In the genomic region with DNA sequence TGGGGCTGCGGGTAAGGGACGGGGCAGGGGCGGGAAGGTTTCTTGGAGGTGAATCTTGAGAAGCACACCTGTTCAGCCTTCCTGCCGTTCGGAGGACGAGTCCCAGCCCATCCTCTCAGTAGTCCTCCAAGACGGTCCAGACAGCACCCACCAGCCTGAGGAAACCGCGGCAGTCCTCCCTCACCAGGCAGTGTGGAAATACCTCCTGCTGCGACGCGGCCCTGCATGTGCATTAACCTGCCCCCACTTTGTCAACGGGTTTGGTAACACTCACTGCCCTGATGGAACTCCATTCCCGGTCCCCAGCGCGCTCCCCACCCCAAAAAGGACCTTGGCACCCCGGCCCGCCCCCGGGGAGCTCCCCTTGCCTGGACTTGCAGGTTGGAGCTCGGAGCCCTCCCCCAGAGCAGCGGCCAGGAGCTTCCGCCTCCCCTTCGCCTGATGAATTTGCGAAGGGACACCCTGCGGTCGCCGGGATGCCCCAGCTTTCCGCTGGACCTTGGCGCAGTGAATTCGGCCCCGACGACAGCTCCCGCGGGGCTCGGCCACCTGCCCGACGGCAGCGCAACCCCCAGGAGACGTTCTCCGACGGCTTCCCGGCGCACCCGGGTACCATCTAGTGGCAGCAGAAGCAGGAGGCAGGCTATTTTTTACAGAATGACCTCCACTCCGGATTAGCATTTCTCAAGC, we compare ENCODE assay signal across 9 cellular contexts. TPM values are rescaled to one million over a fixed set of nuclear protein-coding genes. Genes with fewer than 3 reads are reported as not detected.
DNase-seq lines count a peak whose midpoint lies in the region; ATAC-seq, FAIRE-seq and TF ChIP-seq lines count a peak whose summit lies in the region.
"Had no signal": no experiment of that assay in that cellular context is flagged by ENCODE, and none has a peak within 500 bp of the region (broad histone marks: within the 10 kb centered on the region; RNA-seq: fewer than 3 reads in every experiment).

No MANE protein-coding gene starts in this region.

- no peak overlapping the region for H3K27ac Mint-ChIP-seq in central memory CD8-positive, alpha-beta T cell (ENCODE audit: low read depth)
- H3K27ac Mint-ChIP-seq in mesothelial cell of epicardium = no peak overlapping the region

- no peak overlapping the region for H3K4me2 ChIP-seq in HepG2 (ENCODE audit: low read depth, low read length)
- H3K4me2 ChIP-seq: KMS-11 had no signal

- no peak overlapping the region for H3K4me3 Mint-ChIP-seq in central memory CD8-positive, alpha-beta T cell
- H3K4me3 Mint-ChIP-seq in mesothelial cell of epicardium = no peak overlapping the region

- peaks cover 4% of the 10 kb centered on the region for H3K36me3 Mint-ChIP-seq in central memory CD8-positive, alpha-beta T cell (ENCODE audit: insufficient read depth)
- no peaks in the 10 kb centered on the region for H3K36me3 Mint-ChIP-seq in mesothelial cell of epicardium

- CTCF ChIA-PET in HepG2 (lab: Yijun Ruan, JAX; ENCODE audit: low intra/inter-chr PET ratio, low total read pairs) = interaction anchor here (1.1 kb wide), 1 partner anchor 99 kb away, joined by 3 read pairs; no protein-coding TSS in a partner anchor

- no TSS peak for BruUV-seq in HepG2 (replicated peaks; lab: Mats Ljungman, UMichigan)

- peaks cover 6% of the 10 kb centered on the region for H3K4me1 Mint-ChIP-seq in central memory CD8-positive, alpha-beta T cell
- no peaks in the 10 kb centered on the region for H3K4me1 Mint-ChIP-seq in mesothelial cell of epicardium

- H3K9me3 ChIP-seq in HepG2 (ENCODE audit: low read length) = no peaks in the 10 kb centered on the region

- POLR2A ChIA-PET in HepG2 (lab: Yijun Ruan, JAX) = no interaction called here

- in situ Hi-C loops in HepG2 (cut with HindIII; ENCODE audit: extremely low pct_ligation_motif_present, low pct_unique_long_range_greater_than_20kb) = no loop called here

- no peaks in the 10 kb centered on the region for H4K20me1 ChIP-seq in HepG2 (ENCODE audit: insufficient read depth, low read length)

- no peak for TF ChIP-seq POLR2A in HepG2 (IDR thresholded peaks at IDR 0.05; ENCODE audit: insufficient read depth in 1 of 2, low read depth in 2 of 2, low read length in 2 of 2)

- H3K36me3 ChIP-seq in HepG2 (replicated peaks in 1 of 2; ENCODE audit: control insufficient read depth in 1 of 2, insufficient read depth in 2 of 2, low read length in 2 of 2) = no peaks in the 10 kb centered on the region

- H3K27me3 Mint-ChIP-seq in central memory CD8-positive, alpha-beta T cell = peaks cover 31% of the 10 kb centered on the region
- H3K27me3 Mint-ChIP-seq in mesothelial cell of epicardium (ENCODE audit: low read depth) = peaks cover 77% of the 10 kb centered on the region

- no peak overlapping the region for H2AFZ ChIP-seq in HepG2 (ENCODE audit: low read length)

- no peak for FAIRE-seq in HepG2 (lab: Jason Lieb, UNC)

- TF ChIP-seq EP300 in HepG2 (IDR thresholded peaks at IDR 0.05; ENCODE audit: low read depth in 2 of 2, low read length in 2 of 2) (no peak), HepG2 (CRISPR knock-in tag; IDR thresholded peaks at IDR 0.05; ENCODE audit: borderline replicate concordance) (no peak)

- WGBS in HepG2 (ENCODE audit: low lambda C conversion rate) = 47% methylated on average over 22 of the region's 45 CpGs

- H3K9ac ChIP-seq in HepG2 (ENCODE audit: insufficient read depth, low read depth, low read length) = no peak overlapping the region
- H3K9ac ChIP-seq: KMS-11 had no signal

- H3K27me3 ChIP-seq in HepG2 (ENCODE audit: control insufficient read depth in 1 of 2, insufficient read depth in 2 of 2, low read length in 2 of 2) = no peaks in the 10 kb centered on the region

- no peaks in the 10 kb centered on the region for H3K79me2 ChIP-seq in HepG2 (ENCODE audit: insufficient read depth, low read length)

- peak; percentile 77 for ATAC-seq in HG02943 (IDR thresholded peaks at IDR 0.05; ENCODE audit: low read depth, unreplicated experiment)
- peak; percentile 71 to 73 for ATAC-seq in activated CD4-positive, CD25-positive, alpha-beta regulatory T cell treated with anti-CD3 and anti-CD28 coated beads, Interleukin-2, amount 50 U/mL, for 24 hours
- ATAC-seq in central memory CD8-positive, alpha-beta T cell (replicated peaks; ENCODE audit: extremely low read depth, poor library complexity, severe bottlenecking) = peak; percentile 46
- peak; percentile 90 for ATAC-seq in HepG2

- H3K27ac ChIP-seq in HepG2 (ENCODE audit: extremely low read length, insufficient read depth, low read length) = no peak overlapping the region
- H3K27ac ChIP-seq: KMS-11 had no signal

- intact Hi-C loops in HepG2 (cut with micrococcal nuclease; ENCODE audit: unreplicated experiment) = loop anchor here (1.0 kb wide), 1 partner anchor 105 kb away; no protein-coding TSS in a partner anchor

- H3K4me3 ChIP-seq in HepG2 (replicated peaks in 1 of 3; ENCODE audit: insufficient read depth in 1 of 3, low read depth in 2 of 3, low read length in 3 of 3) = no peak overlapping the region

- TF ChIP-seq CTCF in HepG2 (CRISPR knock-in tag; IDR thresholded peaks at IDR 0.05) = peak; percentile 61
- TF ChIP-seq CTCF in mesothelial cell of epicardium (IDR thresholded peaks at IDR 0.05; ENCODE audit: unreplicated experiment) = no peak

- TF ChIP-seq RAD21 in HepG2 (CRISPR knock-in tag; IDR thresholded peaks at IDR 0.05) = peak; percentile 39; the same call in 1 of the 2 replicates

- DNase-seq in ELR (ENCODE audit: low read depth) = peak; percentile 24
- no peak for DNase-seq in central memory CD8-positive, alpha-beta T cell (ENCODE audit: low spot score in 2 of 2)
- no peak for DNase-seq in HepG2 (ENCODE audit: low spot score)
- DNase-seq in stimulated activated CD8-positive, alpha-beta memory T cell treated with anti-CD3 and anti-CD28 coated beads, Interleukin-2, amount 100 ng/mL, for 1 hour (ENCODE audit: low read depth in 2 of 2) = peak; percentile 12 to 28
- no peak for DNase-seq in NCI-H748 (lab: John Stamatoyannopoulos, UW; ENCODE audit: unreplicated experiment)
- no peak for DNase-seq in mesothelial cell of epicardium (ENCODE audit: low spot score in 2 of 2, unreplicated experiment in 2 of 2)

- H3K4me1 ChIP-seq in HepG2 (ENCODE audit: insufficient read depth, low read length) = no peaks in the 10 kb centered on the region

- no peaks in the 10 kb centered on the region for H3K9me3 Mint-ChIP-seq in central memory CD8-positive, alpha-beta T cell
- H3K9me3 Mint-ChIP-seq in mesothelial cell of epicardium = no peaks in the 10 kb centered on the region

TF ChIP-seq in HepG2, 621 proteins besides CTCF, POLR2A, EP300 and RAD21 (continues in another document):
- TF ChIP-seq NR1H2 (CRISPR knock-in tag; IDR thresholded peaks at IDR 0.05; ENCODE audit: borderline replicate concordance, low read depth) (no peak), MTF1 (CRISPR knock-in tag; IDR thresholded peaks at IDR 0.05) (no peak), ZNF660 (CRISPR knock-in tag; IDR thresholded peaks at IDR 0.05; ENCODE audit: borderline replicate concordance, low read depth) (no peak), ZNF777 (CRISPR knock-in tag; IDR thresholded peaks at IDR 0.05) (peak; percentile 98), NFKB2 (CRISPR knock-in tag; IDR thresholded peaks at IDR 0.05; ENCODE audit: borderline replicate concordance) (no peak)
- TF ChIP-seq, protein P1, sequence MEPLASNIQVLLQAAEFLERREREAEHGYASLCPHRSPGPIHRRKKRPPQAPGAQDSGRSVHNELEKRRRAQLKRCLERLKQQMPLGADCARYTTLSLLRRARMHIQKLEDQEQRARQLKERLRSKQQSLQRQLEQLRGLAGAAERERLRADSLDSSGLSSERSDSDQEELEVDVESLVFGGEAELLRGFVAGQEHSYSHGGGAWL (CRISPR knock-in tag; IDR thresholded peaks at IDR 0.05) = no peak

RNA-seq across cellular contexts. Expression of gene ACVR1C, which starts 31.5 kb away (rescaled TPM):
- total RNA-seq in HepG2 (2016; rRNA removed; fragmentation: Illumina TruSeq; extraction: Trizol) (0.59 and 1.0 TPM in 2 replicates), mesothelial cell of epicardium (0.13 to 0.18 TPM (median 0.14 TPM) in 3 replicates)
- total RNA-seq in HepG2 (2016; cell fraction: cytosol; rRNA removed; fragmentation: Illumina TruSeq; extraction: Trizol; ENCODE audit: low read depth) = 0.18 and 0.20 TPM in 2 replicates
- 0.33 and 0.61 TPM in 2 replicates for total RNA-seq in HepG2 (2016; cell fraction: insoluble cytoplasmic fraction; rRNA removed; fragmentation: Illumina TruSeq; extraction: Trizol)
- total RNA-seq in HepG2 (2016; cell fraction: membrane; rRNA removed; fragmentation: Illumina TruSeq; extraction: Trizol) = 0.21 and 0.25 TPM in 2 replicates
- 0.31 and 0.47 TPM in 2 replicates for total RNA-seq in HepG2 (2016; cell fraction: nucleus; rRNA removed; fragmentation: Illumina TruSeq; extraction: Trizol)
- polyA plus RNA-seq in HepG2 (2011; rRNA removed) = 0.05 TPM in 2 replicates
- 0.01 and 0.08 TPM in 2 replicates for polyA plus RNA-seq in HepG2 (2011; cell fraction: cytosol; rRNA removed)
- 0.08 and 0.10 TPM in 2 replicates for polyA plus RNA-seq in HepG2 (2011; cell fraction: nucleus; rRNA removed)
- polyA plus RNA-seq in HepG2 (2012) = 0.08 TPM in 1 of 2 replicates, not detected in the other
- not detected in 2 replicates for polyA plus RNA-seq in HepG2 (2016; cell fraction: cytosol; fragmentation: Illumina TruSeq; extraction: Trizol; ENCODE audit: low read depth)
- polyA plus RNA-seq in HepG2 (2016; cell fraction: insoluble cytoplasmic fraction; fragmentation: Illumina TruSeq; extraction: Trizol; ENCODE audit: low read depth) = 0.23 and 0.25 TPM in 2 replicates
- 0.02 and 0.08 TPM in 2 replicates for polyA plus RNA-seq in HepG2 (2016; cell fraction: membrane; fragmentation: Illumina TruSeq; extraction: Trizol; ENCODE audit: low read depth)
- 0.40 and 0.56 TPM in 2 replicates for polyA plus RNA-seq in HepG2 (2016; cell fraction: nucleus; fragmentation: Illumina TruSeq; extraction: Trizol; ENCODE audit: insufficient read depth, low read depth)
- polyA minus RNA-seq in HepG2 (2011; rRNA and poly(A)+ RNA removed; ENCODE audit: low replicate concordance) = not detected in 2 replicates
- 0.09 TPM in 1 of 2 replicates, not detected in the other for polyA minus RNA-seq in HepG2 (2011; cell fraction: cytosol; rRNA and poly(A)+ RNA removed)
- 0.13 and 0.50 TPM in 2 replicates for polyA minus RNA-seq in HepG2 (2011; cell fraction: nucleus; rRNA and poly(A)+ RNA removed)

Comparison
In these comparisons a context has a peak if more than half of its experiments do, and no peak if none do; other contexts are left out.
1. DNase-seq: peak in ELR (single experiment) and stimulated activated CD8-positive, alpha-beta memory T cell treated with anti-CD3 and anti-CD28 coated beads, Interleukin-2, amount 100 ng/mL, for 1 hour (2 of 2); none in central memory CD8-positive, alpha-beta T cell (0 of 2), HepG2 (single experiment), NCI-H748 (single experiment) and mesothelial cell of epicardium (0 of 2).
2. Peak in every context shown above with its lines, with median percentiles within 50 percentile points of each other: ATAC-seq.